ENCODE assay signal across 1 cellular context in genomic region chr14:102683399-102684275, GRCh38.
TF ChIP-seq lines count a peak whose summit lies in the region.

No MANE protein-coding gene starts in this region.

TF ChIP-seq in HepG2, 621 proteins besides CTCF, POLR2A, EP300 and RAD21 (continued from another document and continues in another):
- TF ChIP-seq TBP (CRISPR knock-in tag; IDR thresholded peaks at IDR 0.05) (no peak), DPF2 (CRISPR knock-in tag; IDR thresholded peaks at IDR 0.05; ENCODE audit: borderline replicate concordance, low read depth) (no peak), IRF2 (CRISPR knock-in tag; IDR thresholded peaks at IDR 0.05) (no peak), REXO4 (CRISPR knock-in tag; IDR thresholded peaks at IDR 0.05; ENCODE audit: borderline replicate concordance) (no peak), RFXANK (CRISPR knock-in tag; IDR thresholded peaks at IDR 0.05) (no peak), RCOR2 (CRISPR knock-in tag; IDR thresholded peaks at IDR 0.05) (peak; percentile 25; the same call in 1 of the 2 replicates), MIER3 (CRISPR knock-in tag; IDR thresholded peaks at IDR 0.05; ENCODE audit: borderline replicate concordance) (no peak), ZNF652 (CRISPR knock-in tag; IDR thresholded peaks at IDR 0.05; ENCODE audit: borderline replicate concordance, low read depth) (no peak), ZC3H13 (CRISPR knock-in tag; IDR thresholded peaks at IDR 0.05) (peak; percentile 85; the same call in 1 of the 2 replicates), AFF4 (CRISPR knock-in tag; IDR thresholded peaks at IDR 0.05) (no peak), ZNF792 (CRISPR knock-in tag; IDR thresholded peaks at IDR 0.05) (no peak; the same call in none of the 2 replicates), ZNF670 (CRISPR knock-in tag; IDR thresholded peaks at IDR 0.05; ENCODE audit: borderline replicate concordance) (0 out of 2 replicates have a peak, but pooled peaks have one; percentile 46), POLR2G (IDR thresholded peaks at IDR 0.05; ENCODE audit: low read depth, low read length) (peak; percentile 67), CHCHD3 (CRISPR knock-in tag; IDR thresholded peaks at IDR 0.05) (no peak), ZBTB40 (IDR thresholded peaks at IDR 0.05) (no peak), ZBTB40 (CRISPR knock-in tag; IDR thresholded peaks at IDR 0.05) (peak; percentile 72; the same call in 1 of the 2 replicates), ZNF282 (IDR thresholded peaks at IDR 0.05; ENCODE audit: partially characterized antibody) (no peak), ZNF230 (CRISPR knock-in tag; IDR thresholded peaks at IDR 0.05) (peak; percentile 47; the same call in 1 of the 2 replicates), KLF13 (CRISPR knock-in tag; IDR thresholded peaks at IDR 0.05) (no peak), PHF5A (CRISPR knock-in tag; IDR thresholded peaks at IDR 0.05; ENCODE audit: low read depth, unreplicated experiment) (no peak), RORA (CRISPR knock-in tag; IDR thresholded peaks at IDR 0.05) (no peak), GMEB1 (CRISPR knock-in tag; IDR thresholded peaks at IDR 0.05; ENCODE audit: borderline replicate concordance) (no peak), KAT8 (CRISPR knock-in tag; IDR thresholded peaks at IDR 0.05) (0 out of 2 replicates have a peak, but pooled peaks have one; percentile 30), CEBPG (CRISPR knock-in tag; IDR thresholded peaks at IDR 0.05) (no peak; the same call in 1 of the 2 replicates), ZNF574 (CRISPR knock-in tag; IDR thresholded peaks at IDR 0.05) (peak; percentile 77), AKAP8 (CRISPR knock-in tag; IDR thresholded peaks at IDR 0.05) (0 out of 2 replicates have a peak, but pooled peaks have one; percentile 29), HNRNPK (IDR thresholded peaks at IDR 0.05; ENCODE audit: low read depth, low read length, poor library complexity, severe bottlenecking) (no peak), NFYC (CRISPR knock-in tag; IDR thresholded peaks at IDR 0.05) (no peak)
- TF ChIP-seq, protein P1, sequence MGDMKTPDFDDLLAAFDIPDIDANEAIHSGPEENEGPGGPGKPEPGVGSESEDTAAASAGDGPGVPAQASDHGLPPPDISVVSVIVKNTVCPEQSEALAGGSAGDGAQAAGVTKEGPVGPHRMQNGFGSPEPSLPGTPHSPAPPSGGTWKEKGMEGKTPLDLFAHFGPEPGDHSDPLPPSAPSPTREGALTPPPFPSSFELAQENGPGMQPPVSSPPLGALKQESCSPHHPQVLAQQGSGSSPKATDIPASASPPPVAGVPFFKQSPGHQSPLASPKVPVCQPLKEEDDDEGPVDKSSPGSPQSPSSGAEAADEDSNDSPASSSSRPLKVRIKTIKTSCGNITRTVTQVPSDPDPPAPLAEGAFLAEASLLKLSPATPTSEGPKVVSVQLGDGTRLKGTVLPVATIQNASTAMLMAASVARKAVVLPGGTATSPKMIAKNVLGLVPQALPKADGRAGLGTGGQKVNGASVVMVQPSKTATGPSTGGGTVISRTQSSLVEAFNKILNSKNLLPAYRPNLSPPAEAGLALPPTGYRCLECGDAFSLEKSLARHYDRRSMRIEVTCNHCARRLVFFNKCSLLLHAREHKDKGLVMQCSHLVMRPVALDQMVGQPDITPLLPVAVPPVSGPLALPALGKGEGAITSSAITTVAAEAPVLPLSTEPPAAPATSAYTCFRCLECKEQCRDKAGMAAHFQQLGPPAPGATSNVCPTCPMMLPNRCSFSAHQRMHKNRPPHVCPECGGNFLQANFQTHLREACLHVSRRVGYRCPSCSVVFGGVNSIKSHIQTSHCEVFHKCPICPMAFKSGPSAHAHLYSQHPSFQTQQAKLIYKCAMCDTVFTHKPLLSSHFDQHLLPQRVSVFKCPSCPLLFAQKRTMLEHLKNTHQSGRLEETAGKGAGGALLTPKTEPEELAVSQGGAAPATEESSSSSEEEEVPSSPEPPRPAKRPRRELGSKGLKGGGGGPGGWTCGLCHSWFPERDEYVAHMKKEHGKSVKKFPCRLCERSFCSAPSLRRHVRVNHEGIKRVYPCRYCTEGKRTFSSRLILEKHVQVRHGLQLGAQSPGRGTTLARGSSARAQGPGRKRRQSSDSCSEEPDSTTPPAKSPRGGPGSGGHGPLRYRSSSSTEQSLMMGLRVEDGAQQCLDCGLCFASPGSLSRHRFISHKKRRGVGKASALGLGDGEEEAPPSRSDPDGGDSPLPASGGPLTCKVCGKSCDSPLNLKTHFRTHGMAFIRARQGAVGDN (CRISPR knock-in tag; IDR thresholded peaks at IDR 0.05) = peak; percentile 97
- TF ChIP-seq, protein P2, sequence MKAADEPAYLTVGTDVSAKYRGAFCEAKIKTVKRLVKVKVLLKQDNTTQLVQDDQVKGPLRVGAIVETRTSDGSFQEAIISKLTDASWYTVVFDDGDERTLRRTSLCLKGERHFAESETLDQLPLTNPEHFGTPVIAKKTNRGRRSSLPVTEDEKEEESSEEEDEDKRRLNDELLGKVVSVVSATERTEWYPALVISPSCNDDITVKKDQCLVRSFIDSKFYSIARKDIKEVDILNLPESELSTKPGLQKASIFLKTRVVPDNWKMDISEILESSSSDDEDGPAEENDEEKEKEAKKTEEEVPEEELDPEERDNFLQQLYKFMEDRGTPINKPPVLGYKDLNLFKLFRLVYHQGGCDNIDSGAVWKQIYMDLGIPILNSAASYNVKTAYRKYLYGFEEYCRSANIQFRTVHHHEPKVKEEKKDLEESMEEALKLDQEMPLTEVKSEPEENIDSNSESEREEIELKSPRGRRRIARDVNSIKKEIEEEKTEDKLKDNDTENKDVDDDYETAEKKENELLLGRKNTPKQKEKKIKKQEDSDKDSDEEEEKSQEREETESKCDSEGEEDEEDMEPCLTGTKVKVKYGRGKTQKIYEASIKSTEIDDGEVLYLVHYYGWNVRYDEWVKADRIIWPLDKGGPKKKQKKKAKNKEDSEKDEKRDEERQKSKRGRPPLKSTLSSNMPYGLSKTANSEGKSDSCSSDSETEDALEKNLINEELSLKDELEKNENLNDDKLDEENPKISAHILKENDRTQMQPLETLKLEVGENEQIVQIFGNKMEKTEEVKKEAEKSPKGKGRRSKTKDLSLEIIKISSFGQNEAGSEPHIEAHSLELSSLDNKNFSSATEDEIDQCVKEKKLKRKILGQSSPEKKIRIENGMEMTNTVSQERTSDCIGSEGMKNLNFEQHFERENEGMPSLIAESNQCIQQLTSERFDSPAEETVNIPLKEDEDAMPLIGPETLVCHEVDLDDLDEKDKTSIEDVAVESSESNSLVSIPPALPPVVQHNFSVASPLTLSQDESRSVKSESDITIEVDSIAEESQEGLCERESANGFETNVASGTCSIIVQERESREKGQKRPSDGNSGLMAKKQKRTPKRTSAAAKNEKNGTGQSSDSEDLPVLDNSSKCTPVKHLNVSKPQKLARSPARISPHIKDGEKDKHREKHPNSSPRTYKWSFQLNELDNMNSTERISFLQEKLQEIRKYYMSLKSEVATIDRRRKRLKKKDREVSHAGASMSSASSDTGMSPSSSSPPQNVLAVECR (CRISPR knock-in tag; IDR thresholded peaks at IDR 0.05; ENCODE audit: borderline replicate concordance) = peak; percentile 83
